ENCODE assay signal across 8 cellular contexts in the genomic region with DNA sequence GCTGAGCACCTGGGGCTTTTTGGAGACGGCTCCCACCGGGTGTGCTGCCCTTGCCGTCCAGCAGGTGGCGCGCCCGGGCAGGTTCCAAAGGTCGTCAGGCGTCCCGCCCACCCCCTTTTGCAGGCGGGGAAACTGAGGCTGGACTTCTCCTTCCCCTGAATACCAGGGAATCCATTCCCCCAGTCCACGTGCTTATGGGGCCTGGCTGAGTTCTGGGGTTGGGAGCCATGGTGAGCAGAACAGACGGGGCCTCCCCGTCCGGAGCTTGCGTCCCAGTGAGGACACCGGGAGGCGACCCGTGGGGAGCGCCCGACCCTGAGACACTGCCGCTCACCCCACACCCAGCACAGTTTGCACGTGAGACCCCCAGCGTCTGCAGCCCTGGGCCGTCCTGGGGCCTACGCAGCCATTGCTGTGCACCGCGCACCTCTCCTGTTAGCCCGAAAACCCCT. TPM values are rescaled to one million over a fixed set of nuclear protein-coding genes. Genes with fewer than 3 reads are reported as not detected.
DNase-seq lines count a peak whose midpoint lies in the region; ATAC-seq and TF ChIP-seq lines count a peak whose summit lies in the region.

No MANE protein-coding gene starts in this region.

- no peaks in the 10 kb centered on the region for H3K36me3 ChIP-seq in Peyer's patch
- H3K36me3 ChIP-seq in left ventricle myocardium inferior, result no peaks in the 10 kb centered on the region

- no peak for TF ChIP-seq POLR2A in Peyer's patch (IDR thresholded peaks at IDR 0.05)

- H3K27ac ChIP-seq in Peyer's patch, result no peak overlapping the region
- H3K27ac ChIP-seq in left ventricle myocardium inferior (replicated peaks), result no peak overlapping the region

- ATAC-seq in GM21390 (IDR thresholded peaks at IDR 0.05; ENCODE audit: unreplicated experiment) (no peak), GM21515 (IDR thresholded peaks at IDR 0.05; ENCODE audit: unreplicated experiment) (no peak), GM18517 (IDR thresholded peaks at IDR 0.05; ENCODE audit: unreplicated experiment) (no peak)

- TF ChIP-seq CTCF in Peyer's patch (IDR thresholded peaks at IDR 0.05) (peak; percentile 54 to 90 (median 82)), left ventricle myocardium inferior (IDR thresholded peaks at IDR 0.05; ENCODE audit: borderline replicate concordance) (peak; percentile 95)

- intact Hi-C loops in left ventricle myocardium inferior (cut with micrococcal nuclease), result no loop called here

- H3K4me3 ChIP-seq in Peyer's patch, result no peak overlapping the region
- no peak overlapping the region for H3K4me3 ChIP-seq in left ventricle myocardium inferior

- H3K27me3 ChIP-seq in Peyer's patch (no peaks in the 10 kb centered on the region), left ventricle myocardium inferior (ENCODE audit: low read depth) (peaks cover 62% of the 10 kb centered on the region)

- peak; percentile 78 for DNase-seq in GM03348 (ENCODE audit: low spot score)
- DNase-seq in Peyer's patch, result peak; percentile 29 to 77 (median 67)
- DNase-seq in activated naive CD4-positive, alpha-beta T cell treated with Interleukin-2 at 50 U/mL for 16 hours, result peak; percentile 63
- peak; percentile 46 for DNase-seq in left ventricle myocardium inferior
- peak; percentile 28 for DNase-seq in stimulated activated CD4-positive, alpha-beta T cell treated with anti-CD3 and anti-CD28 coated beads, Interleukin-2, amount 100 ng/mL, for 4 hours (ENCODE audit: low read depth)

- no peaks in the 10 kb centered on the region for H3K4me1 ChIP-seq in Peyer's patch
- H3K4me1 ChIP-seq in left ventricle myocardium inferior, result peaks cover 3% of the 10 kb centered on the region

- H3K9me3 ChIP-seq in Peyer's patch (peaks cover 0 to 6% (median 0%) of the 10 kb centered on the region in 4 donors), left ventricle myocardium inferior (replicated peaks) (peaks cover 8% of the 10 kb centered on the region)

RNA-seq across cellular contexts. Expression of a gene that starts 51.8 kb away (rescaled TPM):
- total RNA-seq in Peyer's patch (under 1 TPM in 2 of 4 donors, not detected in 2; 0.13 to 0.57 TPM), left ventricle myocardium inferior (0.14 TPM)

RNA-seq across cellular contexts. Expression of a gene that starts 57.7 kb away (rescaled TPM):
- total RNA-seq in Peyer's patch (10 to 100 TPM; 28.1 to 68.9 (median 55.9) TPM), left ventricle myocardium inferior (15.9 TPM)

Comparison
In these comparisons a context has a peak if more than half of its experiments do, and no peak if none do; other contexts are left out.
1. DNase-seq: peak in every context shown above with its lines; median percentile 78 in GM03348; 67 in Peyer's patch; 63 in activated naive CD4-positive, alpha-beta T cell treated with Interleukin-2 at 50 U/mL for 16 hours; 46 in left ventricle myocardium inferior; 28 in stimulated activated CD4-positive, alpha-beta T cell treated with anti-CD3 and anti-CD28 coated beads, Interleukin-2, amount 100 ng/mL, for 4 hours.